In genomic region chr21:42675403-42675802, GRCh38 we compare ENCODE assay signal across 22 cellular contexts.
"Had no signal": no experiment of that assay in that cellular context is flagged by ENCODE, and none has a peak within 500 bp of the region (broad histone marks: within the 10 kb centered on the region; RNA-seq: fewer than 3 reads in every experiment).

No MANE protein-coding gene starts in this region.

- H3K4me3 Mint-ChIP-seq: activated CD4-positive, alpha-beta T cell treated with anti-CD3 and anti-CD28 coated beads, Interleukin-2, amount 10 ng/mL, durations not matched to agents 24 days and 14 days; activated CD8-positive, alpha-beta memory T cell treated with anti-CD3 and anti-CD28 coated beads, Interleukin-2, amount 10 ng/mL, durations not matched to agents 7 days and 5 days; activated CD8-positive, alpha-beta T cell treated with anti-CD3 and anti-CD28 coated beads for 36 hours; activated naive CD4-positive, alpha-beta T cell treated with anti-CD3 and anti-CD28 coated beads, Interleukin-2, amount 10 ng/mL, durations not matched to agents 7 days and 5 days; endodermal cell; natural killer cell treated with Interleukin-12 subunit alpha and Interleukin-12 subunit beta and Interleukin-15 and Interleukin-18, amount 100 ng/mL, for 72 hours; T-helper 1 cell treated with Interleukin-12 subunit alpha and Interleukin-12 subunit beta and Interleukin-4 antibody, amounts not matched to agents 30 μg/mL and 1 μg/mL, for 36 hours had no signal

- H3K27me3 ChIP-seq: cardiac muscle cell, thyroid gland had no signal

- H3K9me3 Mint-ChIP-seq: activated CD4-positive, alpha-beta T cell treated with anti-CD3 and anti-CD28 coated beads, Interleukin-2, amount 10 ng/mL, durations not matched to agents 24 days and 14 days; activated CD8-positive, alpha-beta T cell treated with anti-CD3 and anti-CD28 coated beads for 36 hours; activated naive CD4-positive, alpha-beta T cell treated with anti-CD3 and anti-CD28 coated beads, Interleukin-2, amount 10 ng/mL, durations not matched to agents 7 days and 5 days; endodermal cell; natural killer cell treated with Interleukin-12 subunit alpha and Interleukin-12 subunit beta and Interleukin-15 and Interleukin-18, amount 100 ng/mL, for 72 hours; T-helper 1 cell treated with Interleukin-12 subunit alpha and Interleukin-12 subunit beta and Interleukin-4 antibody, amounts not matched to agents 30 μg/mL and 1 μg/mL, for 36 hours had no signal

- H3K27me3 Mint-ChIP-seq: activated CD4-positive, alpha-beta T cell treated with anti-CD3 and anti-CD28 coated beads, Interleukin-2, amount 10 ng/mL, durations not matched to agents 24 days and 14 days; activated CD8-positive, alpha-beta T cell treated with anti-CD3 and anti-CD28 coated beads for 36 hours had no signal

- DNase-seq: activated CD4-positive, alpha-beta T cell treated with anti-CD3 and anti-CD28 coated beads, Interleukin-2, amount 10 ng/mL, durations not matched to agents 24 days and 14 days; activated CD4-positive, CD25-positive, alpha-beta regulatory T cell; activated CD8-positive, alpha-beta memory T cell treated with anti-CD3 and anti-CD28 coated beads, Interleukin-2, amount 10 ng/mL, durations not matched to agents 7 days and 5 days; activated CD8-positive, alpha-beta T cell treated with anti-CD3 and anti-CD28 coated beads for 36 hours; activated effector memory CD4-positive, alpha-beta T cell treated with anti-CD3 and anti-CD28 coated beads, Interleukin-2, amount 50 U/mL, for 16 hours; activated naive CD4-positive, alpha-beta T cell treated with anti-CD3 and anti-CD28 coated beads, Interleukin-2, amount 10 ng/mL, durations not matched to agents 7 days and 5 days; activated T-cell treated with anti-CD3 and anti-CD28 coated beads for 4 hours; amygdala; cortex of kidney; endodermal cell; heart right ventricle; stimulated activated CD4-positive, alpha-beta T cell treated with anti-CD3 and anti-CD28 coated beads, Interleukin-4, amount 100 ng/mL, for 4 hours; stimulated activated naive CD8-positive, alpha-beta T cell treated with anti-CD3 and anti-CD28 coated beads, Interleukin-15, Interleukin-2, amounts not matched to agents 100 U/mL and 50 U/mL, for 24 hours; substantia nigra; T1000; thyroid gland had no signal

- ATAC-seq: activated CD8-positive, alpha-beta memory T cell treated with anti-CD3 and anti-CD28 coated beads, Interleukin-2, amount 10 ng/mL, durations not matched to agents 7 days and 5 days; activated CD8-positive, alpha-beta T cell treated with anti-CD3 and anti-CD28 coated beads for 36 hours; left lobe of liver; natural killer cell treated with Interleukin-12 subunit alpha and Interleukin-12 subunit beta and Interleukin-15 and Interleukin-18, amount 100 ng/mL, for 72 hours; stimulated activated naive CD8-positive, alpha-beta T cell treated with anti-CD3 and anti-CD28 coated beads, Interleukin-15, Interleukin-2, amounts not matched to agents 100 U/mL and 50 U/mL, for 24 hours had no signal

- H3K27ac ChIP-seq: cardiac muscle cell, thyroid gland had no signal

- H3K36me3 ChIP-seq: cardiac muscle cell, heart right ventricle, thyroid gland had no signal

- FAIRE-seq: keratinocyte had no signal

- H3K27ac Mint-ChIP-seq: activated CD4-positive, alpha-beta T cell treated with anti-CD3 and anti-CD28 coated beads, Interleukin-2, amount 10 ng/mL, durations not matched to agents 24 days and 14 days; activated CD8-positive, alpha-beta memory T cell treated with anti-CD3 and anti-CD28 coated beads, Interleukin-2, amount 10 ng/mL, durations not matched to agents 7 days and 5 days; activated CD8-positive, alpha-beta T cell treated with anti-CD3 and anti-CD28 coated beads for 36 hours; activated naive CD4-positive, alpha-beta T cell treated with anti-CD3 and anti-CD28 coated beads, Interleukin-2, amount 10 ng/mL, durations not matched to agents 7 days and 5 days; endodermal cell; natural killer cell treated with Interleukin-12 subunit alpha and Interleukin-12 subunit beta and Interleukin-15 and Interleukin-18, amount 100 ng/mL, for 72 hours; T-helper 1 cell treated with Interleukin-12 subunit alpha and Interleukin-12 subunit beta and Interleukin-4 antibody, amounts not matched to agents 30 μg/mL and 1 μg/mL, for 36 hours had no signal

- H3K9me3 ChIP-seq: heart right ventricle, thyroid gland had no signal

- H3K4me3 ChIP-seq: cardiac muscle cell, lung, thyroid gland had no signal

- H3K36me3 Mint-ChIP-seq: activated CD8-positive, alpha-beta memory T cell treated with anti-CD3 and anti-CD28 coated beads, Interleukin-2, amount 10 ng/mL, durations not matched to agents 7 days and 5 days; natural killer cell treated with Interleukin-12 subunit alpha and Interleukin-12 subunit beta and Interleukin-15 and Interleukin-18, amount 100 ng/mL, for 72 hours had no signal

- H3K4me1 ChIP-seq: thyroid gland had no signal
